Comparison of ENCODE assay signal across 8 cellular contexts in the genomic region with DNA sequence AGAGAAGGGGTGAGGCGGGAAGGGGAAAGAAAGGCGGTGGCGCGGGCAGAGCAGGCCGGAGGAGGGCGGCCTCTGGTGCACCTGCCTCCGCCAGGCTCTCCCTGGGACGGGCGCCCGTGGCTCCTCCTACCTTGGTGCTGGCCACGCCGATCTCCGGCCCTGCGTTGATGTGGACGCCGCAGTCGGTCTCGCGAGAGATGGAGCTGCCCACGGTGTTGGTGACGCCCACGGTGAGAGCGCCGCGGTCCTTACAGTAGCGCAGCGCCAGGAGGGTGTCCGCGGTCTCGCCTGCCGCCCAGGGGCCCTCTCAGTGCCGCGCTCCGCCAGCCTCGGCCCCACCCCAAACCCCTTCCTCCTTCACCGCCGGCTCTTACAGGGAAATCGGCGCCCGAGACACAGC. TPM values are rescaled to one million over a fixed set of nuclear protein-coding genes. Genes with fewer than 3 reads are reported as not detected.
DNase-seq lines count a peak whose midpoint lies in the region; ATAC-seq and TF ChIP-seq lines count a peak whose summit lies in the region.

No MANE protein-coding gene starts in this region.

- H3K27me3 ChIP-seq in hepatocyte, result no peaks in the 10 kb centered on the region

- peak; percentile 80 for DNase-seq in NCI-H2029 (lab: John Stamatoyannopoulos, UW)
- DNase-seq in activated T-cell treated with anti-CD3 and anti-CD28 coated beads, Interleukin-2, amount 50 U/mL, for 4 hours, result no peak
- peak; percentile 42 for DNase-seq in inferior parietal cortex (ENCODE audit: extremely low spot score)
- peak; percentile 84 for DNase-seq in stimulated activated CD8-positive, alpha-beta memory T cell treated with anti-CD3 and anti-CD28 coated beads, Interleukin-4, amount 100 ng/mL, for 48 hours
- no peak for DNase-seq in putamen (ENCODE audit: low spot score)
- no peak for DNase-seq in DMS 273 (lab: John Stamatoyannopoulos, UW; ENCODE audit: unreplicated experiment)
- no peak for DNase-seq in hepatocyte (ENCODE audit: low spot score)

- H3K9me3 Mint-ChIP-seq in activated T-cell treated with anti-CD3 and anti-CD28 coated beads, Interleukin-2, amount 50 U/mL, for 4 hours, result no peaks in the 10 kb centered on the region

- no peaks in the 10 kb centered on the region for H3K9me2 ChIP-seq in hepatocyte (replicated peaks; ENCODE audit: insufficient read depth)

- no peaks in the 10 kb centered on the region for H4K20me1 ChIP-seq in hepatocyte (ENCODE audit: insufficient read depth, poor library complexity, severe bottlenecking)

- H2AFZ ChIP-seq in hepatocyte, result no peak overlapping the region

- peaks cover 2% of the 10 kb centered on the region for H3K27me3 Mint-ChIP-seq in activated T-cell treated with anti-CD3 and anti-CD28 coated beads, Interleukin-2, amount 50 U/mL, for 4 hours (ENCODE audit: low read depth)

- no peak for TF ChIP-seq CTCF in hepatocyte (IDR thresholded peaks at IDR 0.05; ENCODE audit: poor library complexity)

- peaks cover 2% of the 10 kb centered on the region for H3K4me1 Mint-ChIP-seq in activated T-cell treated with anti-CD3 and anti-CD28 coated beads, Interleukin-2, amount 50 U/mL, for 4 hours (ENCODE audit: low read depth)

- WGBS in hepatocyte (ENCODE audit: low lambda C conversion rate, missing lambda C conversion rate), result 97% methylated on average over 25 of the region's 40 CpGs

- no peaks in the 10 kb centered on the region for H3K4me1 ChIP-seq in hepatocyte (ENCODE audit: insufficient read depth)

- no peak overlapping the region for H3K27ac ChIP-seq in hepatocyte

- H3K4me3 ChIP-seq in hepatocyte, result no peak overlapping the region

- no peaks in the 10 kb centered on the region for H3K36me3 Mint-ChIP-seq in activated T-cell treated with anti-CD3 and anti-CD28 coated beads, Interleukin-2, amount 50 U/mL, for 4 hours (ENCODE audit: insufficient read depth)

- H3K4me2 ChIP-seq in hepatocyte, result no peak overlapping the region

- peak; percentile 96 for ATAC-seq in GM19025 (IDR thresholded peaks at IDR 0.05; ENCODE audit: low read depth, unreplicated experiment)
- ATAC-seq in activated T-cell treated with anti-CD3 and anti-CD28 coated beads, Interleukin-2, amount 50 U/mL, for 4 hours, result peak; percentile 72 to 86

- no peaks in the 10 kb centered on the region for H3K9me3 ChIP-seq in hepatocyte (ENCODE audit: low read depth)

- no peaks in the 10 kb centered on the region for H3K36me3 ChIP-seq in hepatocyte (replicated peaks; ENCODE audit: insufficient read depth, low read depth)

- H3K79me2 ChIP-seq in hepatocyte, result no peaks in the 10 kb centered on the region

- peak overlapping the region; percentile 62 for H3K4me3 Mint-ChIP-seq in activated T-cell treated with anti-CD3 and anti-CD28 coated beads, Interleukin-2, amount 50 U/mL, for 4 hours

RNA-seq across cellular contexts. Expression of a gene that starts 21.8 kb away (rescaled TPM):
- total RNA-seq in activated T-cell treated with anti-CD3 and anti-CD28 coated beads, Interleukin-2, amount 50 U/mL, for 4 hours, result 10 to 100 TPM; 34.8 to 39.1 (median 35.8) TPM
- 31.3 and 39.1 TPM in 2 replicates for total RNA-seq in hepatocyte
- polyA plus RNA-seq in hepatocyte, result 17.5 and 17.8 TPM in 2 replicates

RNA-seq across cellular contexts. Expression of a gene that starts 39.5 kb away (rescaled TPM):
- total RNA-seq in activated T-cell treated with anti-CD3 and anti-CD28 coated beads, Interleukin-2, amount 50 U/mL, for 4 hours, result under 1 TPM; 0.30 to 0.48 (median 0.34) TPM
- 15.9 and 25.0 TPM in 2 replicates for total RNA-seq in hepatocyte
- 44.6 and 46.6 TPM in 2 replicates for polyA plus RNA-seq in hepatocyte

Comparison
In these comparisons a context has a peak if more than half of its experiments do, and no peak if none do; other contexts are left out.
1. DNase-seq: peak in NCI-H2029 (single experiment), inferior parietal cortex (single experiment) and stimulated activated CD8-positive, alpha-beta memory T cell treated with anti-CD3 and anti-CD28 coated beads, Interleukin-4, amount 100 ng/mL, for 48 hours (single experiment); none in activated T-cell treated with anti-CD3 and anti-CD28 coated beads, Interleukin-2, amount 50 U/mL, for 4 hours (single experiment), putamen (single experiment), DMS 273 (single experiment) and hepatocyte (single experiment).
2. RNA of a gene that starts 39.5 kb away (total RNA-seq): 15.9 to 25.0 TPM in hepatocyte; 0.30 to 0.48 TPM in activated T-cell treated with anti-CD3 and anti-CD28 coated beads, Interleukin-2, amount 50 U/mL, for 4 hours; every median in the first group is over 10 times any median in the second.